Comparison of ENCODE assay signal across 9 cellular contexts in the genomic region with DNA sequence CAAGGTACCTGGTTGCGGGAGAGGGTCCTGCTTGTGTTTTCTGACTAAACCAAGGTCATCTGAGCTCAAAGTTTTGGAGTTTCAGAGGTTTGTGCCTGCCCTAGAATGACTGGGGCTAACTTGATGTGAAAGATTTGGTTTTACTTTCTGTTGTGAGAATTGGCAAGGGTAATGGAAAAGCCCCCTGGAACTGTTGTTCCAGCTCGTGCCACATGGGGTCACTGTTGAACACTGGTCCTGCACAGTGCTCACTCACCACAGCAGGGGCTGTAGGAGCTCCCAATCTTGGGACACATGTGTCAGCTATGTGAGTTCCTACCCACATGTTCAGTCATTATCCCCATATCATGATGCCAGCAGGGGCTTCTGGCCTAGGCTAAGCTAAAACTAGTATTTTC. TPM values are rescaled to one million over a fixed set of nuclear protein-coding genes. Genes with fewer than 3 reads are reported as not detected.
DNase-seq lines count a peak whose midpoint lies in the region; ATAC-seq and TF ChIP-seq lines count a peak whose summit lies in the region.
"Had no signal": no experiment of that assay in that cellular context is flagged by ENCODE, and none has a peak within 500 bp of the region (broad histone marks: within the 10 kb centered on the region; RNA-seq: fewer than 3 reads in every experiment).

No MANE protein-coding gene starts in this region.

- 37 to 52% (median 41%) methylated on average over 2 of the region's 2 CpGs for WGBS in heart left ventricle, 4 donors

- no peaks in the 10 kb centered on the region for H3K36me3 ChIP-seq in CD4-positive, alpha-beta memory T cell (ENCODE audit: insufficient read depth, low read length)
- no peaks in the 10 kb centered on the region for H3K36me3 ChIP-seq in naive thymus-derived CD4-positive, alpha-beta T cell (ENCODE audit: control insufficient read depth in 2 of 3, insufficient read depth in 3 of 3, low read length in 3 of 3)
- H3K36me3 ChIP-seq in heart left ventricle, result no peaks in the 10 kb centered on the region

- no peaks in the 10 kb centered on the region for H3K36me3 Mint-ChIP-seq in CD4-positive, alpha-beta memory T cell
- no peaks in the 10 kb centered on the region for H3K36me3 Mint-ChIP-seq in naive thymus-derived CD4-positive, alpha-beta T cell

- in situ Hi-C loops in astrocyte of the cerebellum (cut with HindIII; ENCODE audit: low sequenced_read_pairs), result no loop called here

- H3K9me3 Mint-ChIP-seq in CD4-positive, alpha-beta memory T cell, result peaks cover 3 to 34% (median 18%) of the 10 kb centered on the region in 8 donors
- peaks cover 0 to 34% (median 16%) of the 10 kb centered on the region in 11 donors for H3K9me3 Mint-ChIP-seq in naive thymus-derived CD4-positive, alpha-beta T cell

- no peaks in the 10 kb centered on the region for H3K4me1 ChIP-seq in CD4-positive, alpha-beta memory T cell (ENCODE audit: insufficient read depth, low read length)
- H3K4me1 ChIP-seq in naive thymus-derived CD4-positive, alpha-beta T cell (ENCODE audit: control insufficient read depth in 2 of 2, insufficient read depth in 2 of 2, low read length in 2 of 2), result no peaks in the 10 kb centered on the region
- no peaks in the 10 kb centered on the region for H3K4me1 ChIP-seq in heart left ventricle

- H3K27me3 ChIP-seq in CD4-positive, alpha-beta memory T cell (ENCODE audit: insufficient read depth, low read length), result no peaks in the 10 kb centered on the region
- no peaks in the 10 kb centered on the region for H3K27me3 ChIP-seq in naive thymus-derived CD4-positive, alpha-beta T cell (ENCODE audit: control insufficient read depth in 2 of 2, insufficient read depth in 2 of 2, low read length in 2 of 2)
- H3K27me3 ChIP-seq in heart left ventricle, result peaks cover 0 to 18% (median 0%) of the 10 kb centered on the region in 9 donors

- peak; percentile 57 for ATAC-seq in naive thymus-derived CD4-positive, alpha-beta T cell
- ATAC-seq in GM19035 (IDR thresholded peaks at IDR 0.05; ENCODE audit: unreplicated experiment) (no peak), heart left ventricle (no peak)

- POLR2A ChIA-PET in CD4-positive, alpha-beta memory T cell (lab: Charles Lee; ENCODE audit: partially characterized antibody), result no interaction called here
- POLR2A ChIA-PET in RWPE1 (lab: Yijun Ruan, JAX; ENCODE audit: low non-redundant PET), result interaction anchor here (0.5 kb wide), 1 partner anchor 23 kb away, joined by 4 read pairs; no protein-coding TSS in a partner anchor
- POLR2A ChIA-PET in naive thymus-derived CD4-positive, alpha-beta T cell (lab: Charles Lee), result no interaction called here

- H3K27me3 Mint-ChIP-seq in CD4-positive, alpha-beta memory T cell, result peaks cover 0 to 4% of the 10 kb centered on the region in 2 donors
- peaks cover 0 to 48% (median 8%) of the 10 kb centered on the region in 5 donors for H3K27me3 Mint-ChIP-seq in naive thymus-derived CD4-positive, alpha-beta T cell

- TF ChIP-seq CTCF in RWPE1 (conservative IDR thresholded peaks at IDR 0.05; ENCODE audit: low read depth) (peak; percentile 67), astrocyte of the cerebellum (IDR thresholded peaks at IDR 0.05; ENCODE audit: low read depth, low read length, missing control alignments) (peak; percentile 43), heart left ventricle (IDR thresholded peaks at IDR 0.05) (peak in 4 of 12 donors; percentile 8 to 32 (median 16))

- H3K4me3 ChIP-seq in CD4-positive, alpha-beta memory T cell (ENCODE audit: low read length in 2 of 2), result no peak overlapping the region
- no peak overlapping the region for H3K4me3 ChIP-seq in astrocyte of the cerebellum (ENCODE audit: low read depth, low read length)
- H3K4me3 ChIP-seq in naive thymus-derived CD4-positive, alpha-beta T cell (ENCODE audit: low read length), result no peak overlapping the region
- no peak overlapping the region for H3K4me3 ChIP-seq in heart left ventricle

- H3K4me1 Mint-ChIP-seq in CD4-positive, alpha-beta memory T cell, result peaks cover 3 to 5% (median 4%) of the 10 kb centered on the region in 4 donors
- peaks cover 0 to 17% (median 0%) of the 10 kb centered on the region in 7 donors for H3K4me1 Mint-ChIP-seq in naive thymus-derived CD4-positive, alpha-beta T cell

- intact Hi-C loops in CD4-positive, alpha-beta memory T cell (cut with micrococcal nuclease), result no loop called here
- intact Hi-C loops in naive thymus-derived CD4-positive, alpha-beta T cell (cut with micrococcal nuclease), result loop anchor here in 1 of 2 donors (2.0 kb wide), 1 partner anchor 66 kb away; no protein-coding TSS in a partner anchor
- intact Hi-C loops in heart left ventricle (cut with DNase I), result no loop called here

- H3K4me3 Mint-ChIP-seq in CD4-positive, alpha-beta memory T cell, result no peak overlapping the region
- peak overlapping the region in 1 of 10 donors; percentile 76 for H3K4me3 Mint-ChIP-seq in naive thymus-derived CD4-positive, alpha-beta T cell

- DNase-seq in CD4-positive, alpha-beta memory T cell, result peak; percentile 18 to 54 (median 28)
- DNase-seq in H4 (ENCODE audit: low spot score) (peak; percentile 54), RWPE1 (ENCODE audit: low spot score) (peak; percentile 65), astrocyte of the cerebellum (ENCODE audit: low read depth) (no peak), heart left ventricle (no peak), C1 segment of cervical spinal cord (lab: John Stamatoyannopoulos, UW) (no peak)
- DNase-seq in naive thymus-derived CD4-positive, alpha-beta T cell, result peak in 6 of 9 donors; percentile 8 to 66 (median 18)

- peak overlapping the region in 1 of 7 donors; percentile 53 for H3K27ac Mint-ChIP-seq in CD4-positive, alpha-beta memory T cell
- peak overlapping the region in 1 of 9 donors; percentile 85 for H3K27ac Mint-ChIP-seq in naive thymus-derived CD4-positive, alpha-beta T cell

- peaks cover 5% of the 10 kb centered on the region in 2 donors for H3K9me3 ChIP-seq in CD4-positive, alpha-beta memory T cell (ENCODE audit: control insufficient read depth in 1 of 2, low read length in 2 of 2)
- peaks cover 0 to 21% (median 0%) of the 10 kb centered on the region in 3 experiments for H3K9me3 ChIP-seq in naive thymus-derived CD4-positive, alpha-beta T cell (ENCODE audit: control insufficient read depth in 2 of 3, low read length in 3 of 3)
- H3K9me3 ChIP-seq in heart left ventricle, result peaks cover 0 to 21% (median 7%) of the 10 kb centered on the region in 12 donors

- no peak overlapping the region for H3K27ac ChIP-seq in CD4-positive, alpha-beta memory T cell (ENCODE audit: low read depth, low read length)
- H3K27ac ChIP-seq in RWPE1 (peak overlapping the region; percentile 88), heart left ventricle (no peak overlapping the region)
- no peak overlapping the region for H3K27ac ChIP-seq in naive thymus-derived CD4-positive, alpha-beta T cell (ENCODE audit: low read depth, low read length)

- no peak for TF ChIP-seq POLR2A in heart left ventricle (IDR thresholded peaks at IDR 0.05)

- CTCF ChIA-PET in CD4-positive, alpha-beta memory T cell (lab: Charles Lee; ENCODE audit: partially characterized antibody), result interaction anchor here (0.9 to 1.5 kb wide), 7 partner anchors 9 to 84 kb away, joined by 3 to 7 read pairs (median 3); a partner anchor contains a TSS
- CTCF ChIA-PET in RWPE1 (lab: Yijun Ruan, JAX), result interaction anchor here (0.6 to 2.1 kb wide), 17 partner anchors 12 to 216 kb away, joined by 3 to 11 read pairs (median 5); no protein-coding TSS in a partner anchor
- CTCF ChIA-PET in naive thymus-derived CD4-positive, alpha-beta T cell (lab: Charles Lee), result no interaction called here

RNA-seq across cellular contexts. Expression of a gene that starts 6.5 kb away (rescaled TPM):
- not detected for total RNA-seq in CD4-positive, alpha-beta memory T cell
- polyA plus RNA-seq in CD4-positive, alpha-beta memory T cell, result not detected
- not detected in 2 replicates for total RNA-seq in H4 (2014; rRNA removed; shearing (Covaris generic))
- not detected for total RNA-seq in naive thymus-derived CD4-positive, alpha-beta T cell
- not detected for polyA plus RNA-seq in naive thymus-derived CD4-positive, alpha-beta T cell
- total RNA-seq in heart left ventricle, result not detected
- not detected for polyA plus RNA-seq in heart left ventricle
- total RNA-seq: renal cortical epithelial cell had no signal

Comparison
In these comparisons a context has a peak if more than half of its experiments do, and no peak if none do; other contexts are left out.
1. DNase-seq: peak in CD4-positive, alpha-beta memory T cell (5 of 5), H4 (single experiment), RWPE1 (single experiment) and naive thymus-derived CD4-positive, alpha-beta T cell (6 of 9); none in astrocyte of the cerebellum (single experiment), heart left ventricle (0 of 5) and C1 segment of cervical spinal cord (0 of 14).